In the genomic region with DNA sequence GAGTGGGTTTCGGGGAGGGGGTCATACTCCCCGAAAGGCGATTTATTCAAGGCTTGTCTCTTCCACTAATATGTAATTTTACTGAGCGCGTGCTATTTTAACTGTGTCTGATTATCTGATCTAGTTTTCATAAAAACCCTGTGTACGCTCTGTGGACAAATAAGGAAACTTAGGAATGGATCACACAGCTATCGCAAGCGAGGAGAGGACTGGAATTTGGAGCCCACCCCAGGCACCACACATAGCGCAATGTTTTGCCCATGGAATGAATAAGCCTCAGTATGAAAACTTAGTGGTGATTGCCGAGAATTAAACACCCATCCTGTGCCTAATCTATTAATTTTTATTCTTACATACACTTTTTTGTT, we compare ENCODE assay signal across 8 cellular contexts. TPM values are rescaled to one million over a fixed set of nuclear protein-coding genes. Genes with fewer than 3 reads are reported as not detected.
A peak's percentile ranks its signal among the peaks of the same experiment; 100 is the strongest.
DNase-seq lines count a peak whose midpoint lies in the region; TF ChIP-seq lines count a peak whose summit lies in the region.

No MANE protein-coding gene starts in this region.

- H3K27me3 Mint-ChIP-seq in mesothelial cell of epicardium (ENCODE audit: low read depth): no peaks in the 10 kb centered on the region

- H3K4me3 Mint-ChIP-seq in mesothelial cell of epicardium: peak overlapping the region; percentile 92

- H3K9me3 Mint-ChIP-seq in mesothelial cell of epicardium: no peaks in the 10 kb centered on the region

- DNase-seq in NCI-H2107 treated with DMSO at 0.1 percent for 48 hours (lab: John Stamatoyannopoulos, UW; ENCODE audit: unreplicated experiment) (peak; percentile 68), NCI-H2107 (lab: John Stamatoyannopoulos, UW) (no peak), NCI-H345 treated with DMSO at 0.1 percent for 48 hours (lab: John Stamatoyannopoulos, UW; ENCODE audit: unreplicated experiment) (peak; percentile 47), coronary artery (ENCODE audit: low spot score) (no peak), mesothelial cell of epicardium (ENCODE audit: low spot score in 2 of 2, unreplicated experiment in 2 of 2) (no peak), NCI-H524 treated with DMSO at 0.1 percent for 48 hours (lab: John Stamatoyannopoulos, UW) (no peak), retina (no peak), SKM-1 (lab: John Stamatoyannopoulos, UW; ENCODE audit: unreplicated experiment) (no peak)

- peaks cover 19% of the 10 kb centered on the region for H3K36me3 Mint-ChIP-seq in mesothelial cell of epicardium

- TF ChIP-seq CTCF in coronary artery (IDR thresholded peaks at IDR 0.05) (no peak), mesothelial cell of epicardium (IDR thresholded peaks at IDR 0.05; ENCODE audit: unreplicated experiment) (no peak)

- H3K27ac ChIP-seq in coronary artery: peak overlapping the region; percentile 84 to 92

- H3K4me1 Mint-ChIP-seq in mesothelial cell of epicardium: peaks cover 25% of the 10 kb centered on the region

- H3K4me3 ChIP-seq in coronary artery: peak overlapping the region; percentile 83

- H3K27ac Mint-ChIP-seq in mesothelial cell of epicardium: peak overlapping the region; percentile 97

RNA-seq across cellular contexts. Expression of a gene that starts 9.8 kb away (rescaled TPM):
- 4.6 to 5.1 TPM (median 4.8 TPM) in 3 replicates for total RNA-seq in mesothelial cell of epicardium

RNA-seq across cellular contexts. Expression of a gene that starts 29.3 kb away (rescaled TPM):
- 23.3 to 25.5 TPM (median 25.0 TPM) in 3 replicates for total RNA-seq in mesothelial cell of epicardium

Comparison
In these comparisons a context has a peak if more than half of its experiments do, and no peak if none do; other contexts are left out.
1. DNase-seq: peak in NCI-H2107 treated with DMSO at 0.1 percent for 48 hours (single experiment) and NCI-H345 treated with DMSO at 0.1 percent for 48 hours (single experiment); none in NCI-H2107 (single experiment), coronary artery (single experiment), mesothelial cell of epicardium (0 of 2), NCI-H524 treated with DMSO at 0.1 percent for 48 hours (single experiment), retina (single experiment) and SKM-1 (single experiment).